ENCODE assay signal across 8 cellular contexts in the genomic region with DNA sequence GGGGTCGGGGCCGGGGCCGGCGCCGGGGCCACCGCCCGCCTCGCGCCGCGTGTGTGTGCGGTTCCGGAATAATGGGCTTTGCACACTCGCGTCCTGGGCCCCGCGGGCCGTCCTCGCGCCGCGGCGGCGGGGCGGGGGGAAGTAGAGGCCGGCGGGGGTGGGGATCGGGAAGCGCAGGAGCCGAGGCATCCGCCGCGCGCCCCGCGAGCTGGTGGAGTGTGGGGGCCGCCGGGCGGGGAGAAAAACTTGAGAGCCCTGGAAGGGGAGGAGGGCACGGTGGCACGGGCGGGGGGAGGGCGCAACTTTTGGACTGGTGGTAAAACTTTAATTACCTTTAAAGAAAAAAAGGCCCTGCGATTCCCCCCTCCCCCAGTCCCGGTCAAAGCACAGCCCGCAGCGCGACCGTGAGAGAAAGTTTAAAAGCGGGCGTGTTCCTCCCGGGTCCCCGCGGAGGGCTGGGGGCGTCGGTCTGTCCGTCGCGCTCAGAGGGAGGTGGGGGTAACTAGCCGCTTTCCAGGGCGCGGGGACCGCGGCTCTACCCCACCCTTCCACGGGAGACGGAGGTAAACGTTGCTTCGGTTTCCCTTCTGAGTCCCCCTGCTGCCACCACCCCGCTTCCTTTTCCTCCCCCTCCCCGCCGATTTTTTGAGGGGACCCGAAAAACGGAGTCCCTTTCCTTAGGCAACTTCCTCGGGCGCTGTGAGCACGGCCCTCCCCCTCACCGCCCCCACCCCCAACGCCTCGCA. TPM values are rescaled to one million over a fixed set of nuclear protein-coding genes. Genes with fewer than 3 reads are reported as not detected.
A peak's percentile ranks its signal among the peaks of the same experiment; 100 is the strongest.
DNase-seq lines count a peak whose midpoint lies in the region; ATAC-seq, FAIRE-seq and TF ChIP-seq lines count a peak whose summit lies in the region.

No MANE protein-coding gene starts in this region.

- peak overlapping the region; percentile 25 for H3K9ac ChIP-seq in mammary epithelial cell (ENCODE audit: insufficient read depth, low read length)
- peak overlapping the region; percentile 75 for H3K9ac ChIP-seq in keratinocyte (ENCODE audit: control insufficient read depth, extremely low read depth, insufficient read depth, low read length)

- H3K4me3 Mint-ChIP-seq in T-helper 2 cell treated with Interferon-gamma antibody and Interleukin-4, amounts not matched to agents 5 μg/mL and 100 μg/mL, for 36 hours: peak overlapping the region; percentile 93

- FAIRE-seq in keratinocyte (lab: Jason Lieb, UNC): no peak

- H3K4me1 ChIP-seq in mammary epithelial cell (ENCODE audit: insufficient read depth, low read length): peaks cover 8% of the 10 kb centered on the region
- H3K4me1 ChIP-seq in keratinocyte (ENCODE audit: control insufficient read depth, extremely low read depth, insufficient read depth, low read length): peaks cover 9% of the 10 kb centered on the region

- H4K20me1 ChIP-seq in mammary epithelial cell (ENCODE audit: insufficient read depth, low read length) (no peaks in the 10 kb centered on the region), keratinocyte (ENCODE audit: control insufficient read depth, extremely low read depth, insufficient read depth, low read length) (no peaks in the 10 kb centered on the region)

- intact Hi-C loops in mammary epithelial cell (cut with micrococcal nuclease): loop anchor here (2.0 kb wide), 3 partner anchors 83 to 519 kb away; no protein-coding TSS in a partner anchor

- ATAC-seq in GM21447 (IDR thresholded peaks at IDR 0.05; ENCODE audit: unreplicated experiment): peak; percentile 9

- dilution Hi-C loops in mammary epithelial cell (cut with HindIII; ENCODE audit: low sequenced_read_pairs): no loop called here
- dilution Hi-C loops in keratinocyte (cut with MboI; ENCODE audit: extremely low pct_ligation_motif_present, low sequenced_read_pairs): no loop called here

- H3K9me3 ChIP-seq in mammary epithelial cell (replicated peaks; ENCODE audit: insufficient read depth, low read length) (no peaks in the 10 kb centered on the region), keratinocyte (ENCODE audit: control insufficient read depth, low read depth, low read length) (no peaks in the 10 kb centered on the region)

- H3K4me1 Mint-ChIP-seq in T-helper 2 cell treated with Interferon-gamma antibody and Interleukin-4, amounts not matched to agents 5 μg/mL and 100 μg/mL, for 36 hours (ENCODE audit: low read depth): peaks cover 12% of the 10 kb centered on the region

- in situ Hi-C loops in mammary epithelial cell (cut with MboI; ENCODE audit: low sequenced_read_pairs in 2 of 2): loop anchor here (10.0 to 25.0 kb wide), 2 partner anchors 408 to 425 kb away; no protein-coding TSS in a partner anchor

- H3K79me2 ChIP-seq in mammary epithelial cell (ENCODE audit: insufficient read depth, low read length) (peaks cover 21% of the 10 kb centered on the region), keratinocyte (ENCODE audit: control insufficient read depth, insufficient read depth, low read length) (peaks cover 25% of the 10 kb centered on the region)

- WGBS in mammary epithelial cell (ENCODE audit: low coverage, missing lambda C conversion rate): 7% methylated on average over 3 of the region's 79 CpGs

- CTCF ChIA-PET in AG04449 (lab: Yijun Ruan, JAX): interaction anchor here (1.0 to 4.0 kb wide), 8 partner anchors 12 to 741 kb away, joined by 3 to 41 read pairs (median 5); no protein-coding TSS in a partner anchor
- CTCF ChIA-PET in mammary epithelial cell (lab: Charles Lee; ENCODE audit: low non-redundant PET): no interaction called here

- H3K4me2 ChIP-seq in mammary epithelial cell (ENCODE audit: insufficient read depth, low read depth, low read length): peak overlapping the region; percentile 83
- peak overlapping the region; percentile 49 for H3K4me2 ChIP-seq in keratinocyte (ENCODE audit: control insufficient read depth, extremely low read depth, insufficient read depth, low read depth, low read length)

- no peaks in the 10 kb centered on the region for H3K9me1 ChIP-seq in keratinocyte (ENCODE audit: control insufficient read depth, extremely low read depth, insufficient read depth, low read length)

- DNase-seq in AG04449 (ENCODE audit: low read depth, low spot score) (no peak), mammary epithelial cell (peak; percentile 6), keratinocyte (ENCODE audit: low read depth, low spot score) (no peak), NCI-H1092 (lab: John Stamatoyannopoulos, UW) (no peak), NCI-H1436 treated with DMSO at 0.1 percent for 48 hours (lab: John Stamatoyannopoulos, UW) (no peak)
- DNase-seq in T-helper 2 cell treated with Interferon-gamma antibody and Interleukin-4, amounts not matched to agents 5 μg/mL and 100 μg/mL, for 36 hours (ENCODE audit: low spot score): peak; percentile 26
- DNase-seq in stimulated activated CD4-positive, alpha-beta T cell treated with anti-CD3 and anti-CD28 coated beads, Interleukin-1b, Interleukin-23, amount 100 ng/mL, for 4 hours (ENCODE audit: low read depth in 2 of 2): peak; percentile 21 to 32

- BruUV-seq in mammary epithelial cell (replicated peaks; lab: Mats Ljungman, UMichigan): no TSS peak

- H3K27ac ChIP-seq in mammary epithelial cell (ENCODE audit: insufficient read depth, low read depth, low read length): peak overlapping the region; percentile 26
- peak overlapping the region; percentile 62 for H3K27ac ChIP-seq in keratinocyte (ENCODE audit: control insufficient read depth, insufficient read depth, low read length)

- peaks cover 11% of the 10 kb centered on the region for H3K36me3 Mint-ChIP-seq in T-helper 2 cell treated with Interferon-gamma antibody and Interleukin-4, amounts not matched to agents 5 μg/mL and 100 μg/mL, for 36 hours (ENCODE audit: low read depth)

- H3K9me3 Mint-ChIP-seq in T-helper 2 cell treated with Interferon-gamma antibody and Interleukin-4, amounts not matched to agents 5 μg/mL and 100 μg/mL, for 36 hours: no peaks in the 10 kb centered on the region

- H3K27me3 Mint-ChIP-seq in T-helper 2 cell treated with Interferon-gamma antibody and Interleukin-4, amounts not matched to agents 5 μg/mL and 100 μg/mL, for 36 hours (ENCODE audit: low read depth): peaks cover 6% of the 10 kb centered on the region

- H2AFZ ChIP-seq in mammary epithelial cell (ENCODE audit: low read depth, low read length) (peak overlapping the region; percentile 72), keratinocyte (ENCODE audit: control insufficient read depth, low read length) (peak overlapping the region; percentile 73)

- H3K4me3 ChIP-seq in AG04449 (ENCODE audit: low read depth, low read length) (peak overlapping the region; percentile 73), mammary epithelial cell (replicated peaks in 1 of 3; ENCODE audit: insufficient read depth in 1 of 3, low read depth in 2 of 3, low read length in 3 of 3) (peak overlapping the region; percentile 57 to 78 (median 76)), keratinocyte (ENCODE audit: control insufficient read depth in 2 of 3, extremely low read depth in 1 of 3, insufficient read depth in 2 of 3, low read depth in 1 of 3, low read length in 3 of 3) (peak overlapping the region; percentile 64 to 82 (median 71))

- H3K27ac Mint-ChIP-seq in T-helper 2 cell treated with Interferon-gamma antibody and Interleukin-4, amounts not matched to agents 5 μg/mL and 100 μg/mL, for 36 hours: peak overlapping the region; percentile 92

- TF ChIP-seq CTCF in AG04449 (IDR thresholded peaks at IDR 0.05; ENCODE audit: insufficient read depth, low read length, missing control alignments) (no peak), mammary epithelial cell (conservative IDR thresholded peaks at IDR 0.05 in 1 of 2, IDR thresholded peaks at IDR 0.05 in 1 of 2; ENCODE audit: extremely low read depth in 1 of 2, insufficient read depth in 1 of 2, low read depth in 1 of 2, low read length in 2 of 2) (no peak), keratinocyte (optimal IDR thresholded peaks at IDR 0.05 in 1 of 3, IDR thresholded peaks at IDR 0.05 in 1 of 3, conservative IDR thresholded peaks at IDR 0.05 in 1 of 3; ENCODE audit: extremely low read depth in 1 of 3, insufficient read depth in 2 of 3, low read length in 3 of 3) (no peak)

- no peaks in the 10 kb centered on the region for H3K27me3 ChIP-seq in mammary epithelial cell (ENCODE audit: insufficient read depth, low read length)
- H3K27me3 ChIP-seq in keratinocyte (ENCODE audit: control insufficient read depth, extremely low read depth, insufficient read depth, low read length): no peaks in the 10 kb centered on the region

- H3K36me3 ChIP-seq in mammary epithelial cell (ENCODE audit: insufficient read depth, low read length) (no peaks in the 10 kb centered on the region), keratinocyte (ENCODE audit: control insufficient read depth in 2 of 2, extremely low read depth in 1 of 2, insufficient read depth in 2 of 2, low read length in 2 of 2) (no peaks in the 10 kb centered on the region)

- POLR2A ChIA-PET in AG04449 (lab: Yijun Ruan, JAX): no interaction called here

RNA-seq across cellular contexts. Expression of a gene that starts 1.9 kb away (rescaled TPM):
- total RNA-seq in mammary epithelial cell: 1 to 10 TPM; 5.0 to 8.9 TPM
- 5.6 TPM for polyA plus RNA-seq in mammary epithelial cell
- polyA minus RNA-seq in mammary epithelial cell: 20.1 TPM
- polyA plus RNA-seq in keratinocyte: 13.0 to 16.6 TPM (median 13.0 TPM) in 3 replicates
- 18.0 TPM for polyA plus RNA-seq in keratinocyte (2011; ENCODE audit: low read depth)
- 9.9 and 14.1 TPM in 2 replicates for polyA plus RNA-seq in keratinocyte (2011; cell fraction: cytosol; rRNA removed)
- 21.8 and 34.0 TPM in 2 replicates for polyA plus RNA-seq in keratinocyte (2011; cell fraction: nucleus; rRNA removed)
- polyA plus RNA-seq in keratinocyte (2012; ENCODE audit: low replicate concordance): 5.6 and 13.4 TPM in 2 replicates
- polyA minus RNA-seq in keratinocyte: 6.6 to 16.2 TPM (median 10.0 TPM) in 3 replicates
- 4.4 TPM for polyA minus RNA-seq in keratinocyte (2011; cell fraction: cytosol; rRNA and poly(A)+ RNA removed)
- 14.9 and 22.6 TPM in 2 replicates for polyA minus RNA-seq in keratinocyte (2011; cell fraction: nucleus; rRNA and poly(A)+ RNA removed)

Comparison
In these comparisons a context has a peak if more than half of its experiments do, and no peak if none do; other contexts are left out.
1. DNase-seq: peak in T-helper 2 cell treated with Interferon-gamma antibody and Interleukin-4, amounts not matched to agents 5 μg/mL and 100 μg/mL, for 36 hours (single experiment), mammary epithelial cell (single experiment) and stimulated activated CD4-positive, alpha-beta T cell treated with anti-CD3 and anti-CD28 coated beads, Interleukin-1b, Interleukin-23, amount 100 ng/mL, for 4 hours (2 of 2); none in AG04449 (single experiment), keratinocyte (single experiment), NCI-H1092 (single experiment) and NCI-H1436 treated with DMSO at 0.1 percent for 48 hours (single experiment).
2. Peak in every context shown above with its lines, with median percentiles within 50 percentile points of each other: H3K4me3 ChIP-seq.